ENCODE assay signal across 8 cellular contexts in the genomic region with DNA sequence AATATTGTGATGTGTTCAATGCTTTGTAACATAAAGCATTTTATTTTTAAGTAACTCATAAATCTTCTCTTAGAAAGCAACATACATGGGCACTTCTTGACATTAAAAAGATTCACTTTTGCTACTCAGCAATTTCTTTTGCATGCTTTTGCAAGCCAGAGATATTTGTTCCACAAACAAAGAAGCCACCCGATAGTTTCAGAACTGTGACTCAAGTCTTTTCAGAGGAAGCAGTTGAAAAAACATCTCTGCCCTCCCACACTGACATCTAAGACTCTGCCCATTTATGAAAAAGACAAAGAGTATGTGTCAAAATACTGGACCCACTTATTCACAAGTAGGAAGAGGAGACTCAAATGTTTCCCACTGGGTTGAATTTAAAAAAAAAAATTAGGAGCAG. TPM values are rescaled to one million over a fixed set of nuclear protein-coding genes. Genes with fewer than 3 reads are reported as not detected.
DNase-seq lines count a peak whose midpoint lies in the region; ATAC-seq lines count a peak whose summit lies in the region.

No MANE protein-coding gene starts in this region.

- H3F3A ChIP-seq in GM23248 (ENCODE audit: insufficient read depth), result peaks cover 87% of the 10 kb centered on the region

- H3K27me3 ChIP-seq in ACC112 (ENCODE audit: insufficient read depth, low read length) (no peaks in the 10 kb centered on the region), GM23248 (replicated peaks; ENCODE audit: insufficient read depth) (no peaks in the 10 kb centered on the region)

- 0% methylated on average over 1 of the region's 1 CpG for WGBS in GM23248 (ENCODE audit: low coverage in 1 of 2, low lambda C conversion rate in 2 of 2, missing lambda C conversion rate in 2 of 2), 2 experiments

- H3K36me3 ChIP-seq in ACC112 (ENCODE audit: insufficient read depth, low read length) (no peaks in the 10 kb centered on the region; the same call in 1 of the 2 replicates), GM23248 (ENCODE audit: low read depth) (peaks cover 41% of the 10 kb centered on the region)

- H3K9ac ChIP-seq in GM23248, result peak overlapping the region; percentile 51

- ATAC-seq in HG03439 (IDR thresholded peaks at IDR 0.05; ENCODE audit: unreplicated experiment), result no peak

- H3K4me2 ChIP-seq in GM23248 (ENCODE audit: unreplicated experiment), result peak overlapping the region; percentile 63

- no peaks in the 10 kb centered on the region for H4K20me1 ChIP-seq in GM23248 (ENCODE audit: insufficient read depth)

- in situ Hi-C loops in GM23248 (cut with MboI), result no loop called here

- H3K9me2 ChIP-seq in GM23248 (ENCODE audit: insufficient read depth), result no peaks in the 10 kb centered on the region

- H3K4me1 ChIP-seq in ACC112 (ENCODE audit: control insufficient read depth, insufficient read depth, low read length, unreplicated experiment), result peaks cover 68% of the 10 kb centered on the region
- H3K4me1 ChIP-seq in GM23248 (ENCODE audit: insufficient read depth), result peaks cover 97% of the 10 kb centered on the region

- H3K27ac ChIP-seq in ACC112 (ENCODE audit: low read depth, low read length), result peak overlapping the region; percentile 85
- peak overlapping the region; percentile 96 for H3K27ac ChIP-seq in GM23248

- H3K79me2 ChIP-seq in ACC112 (ENCODE audit: control insufficient read depth, insufficient read depth, low read length, unreplicated experiment) (peaks cover 62% of the 10 kb centered on the region), GM23248 (ENCODE audit: insufficient read depth) (peaks cover 90% of the 10 kb centered on the region)

- H2AFZ ChIP-seq in ACC112 (ENCODE audit: low read length, unreplicated experiment) (no peak overlapping the region), GM23248 (no peak overlapping the region)

- H3K9me3 ChIP-seq in GM23248 (ENCODE audit: low read depth), result no peaks in the 10 kb centered on the region

- H3K4me3 ChIP-seq in ACC112 (ENCODE audit: low read depth, low read length) (peak overlapping the region; percentile 11; the same call in 1 of the 2 replicates), GM23248 (peak overlapping the region; percentile 12)

- peak; percentile 91 for DNase-seq in GM23248
- peak; percentile 53 for DNase-seq in amniotic stem cell (lab: John Stamatoyannopoulos, UW)
- peak; percentile 27 for DNase-seq in kidney tubule cell (ENCODE audit: low spot score)
- no peak for DNase-seq in GM19240 (ENCODE audit: insufficient read length, low spot score)
- no peak for DNase-seq in NCI-H345 treated with DMSO at 0.1 percent for 48 hours (lab: John Stamatoyannopoulos, UW; ENCODE audit: unreplicated experiment)
- DNase-seq in NCI-H1048 (lab: John Stamatoyannopoulos, UW), result no peak

RNA-seq across cellular contexts. Expression of a gene that starts 7.5 kb away (rescaled TPM):
- 76.8 and 83.0 TPM in 2 replicates for total RNA-seq in GM23248 (2014; rRNA removed; shearing (Covaris generic))
- 119 and 122 TPM in 2 replicates for polyA plus RNA-seq in GM23248 (2016; fragmentation: Nextera tagmentation; extraction: Ambion mirVana)

Comparison
In these comparisons a context has a peak if more than half of its experiments do, and no peak if none do; other contexts are left out.
1. DNase-seq: peak in GM23248 (single experiment), amniotic stem cell (single experiment) and kidney tubule cell (single experiment); none in GM19240 (single experiment), NCI-H345 treated with DMSO at 0.1 percent for 48 hours (single experiment) and NCI-H1048 (single experiment).